ENCODE assay signal across 33 cellular contexts in genomic region chr19:33108161-33108560, GRCh38. TPM values are rescaled to one million over a fixed set of nuclear protein-coding genes. Genes with fewer than 3 reads are reported as not detected.
"Had no signal": no experiment of that assay in that cellular context is flagged by ENCODE, and none has a peak within 500 bp of the region (broad histone marks: within the 10 kb centered on the region; RNA-seq: fewer than 3 reads in every experiment).

No MANE protein-coding gene starts in this region.

- H3K27ac Mint-ChIP-seq: activated CD4-positive, alpha-beta memory T cell treated with anti-CD3 and anti-CD28 coated beads, Interleukin-2, amount 10 ng/mL, durations not matched to agents 7 days and 5 days; activated CD4-positive, alpha-beta T cell treated with anti-CD3 and anti-CD28 coated beads for 36 hours; activated CD4-positive, alpha-beta T cell treated with anti-CD3 and anti-CD28 coated beads, Interleukin-2, amount 10 ng/mL, durations not matched to agents 24 days and 14 days; activated naive CD4-positive, alpha-beta T cell treated with anti-CD3 and anti-CD28 coated beads for 36 hours; activated naive CD4-positive, alpha-beta T cell treated with anti-CD3 and anti-CD28 coated beads, Interleukin-2, amount 50 U/mL, for 24 hours; activated naive CD8-positive, alpha-beta T cell treated with anti-CD3 and anti-CD28 coated beads for 36 hours; activated naive CD8-positive, alpha-beta T cell treated with anti-CD3 and anti-CD28 coated beads, Interleukin-2, amount 50 U/mL, for 24 hours; activated T-helper 2 cell treated with anti-CD3 and anti-CD28 coated beads, Interferon-gamma antibody, Interleukin-2, Interleukin-4, amounts not matched to agents 10 μg/mL and 5 μg/mL and 100 μg/mL, durations not matched to agents 14 hours and 24 hours and 36 hours; dendritic cell treated with granulocyte-macrophage colony-stimulating factor and Interleukin-4, amounts not matched to agents 40 ng/mL and 50 ng/mL, for 4 days; endodermal cell had no signal

- H3K4me1 ChIP-seq: adrenal gland, body of pancreas, esophagus muscularis mucosa, foreskin keratinocyte, gastrocnemius medialis, heart right ventricle had no signal

- H3K27me3 Mint-ChIP-seq: activated CD4-positive, alpha-beta memory T cell treated with anti-CD3 and anti-CD28 coated beads, Interleukin-2, amount 10 ng/mL, durations not matched to agents 7 days and 5 days; activated CD4-positive, alpha-beta T cell treated with anti-CD3 and anti-CD28 coated beads for 36 hours; activated CD4-positive, alpha-beta T cell treated with anti-CD3 and anti-CD28 coated beads, Interleukin-2, amount 10 ng/mL, durations not matched to agents 24 days and 14 days; activated naive CD4-positive, alpha-beta T cell treated with anti-CD3 and anti-CD28 coated beads, Interleukin-2, amount 50 U/mL, for 24 hours; activated naive CD8-positive, alpha-beta T cell treated with anti-CD3 and anti-CD28 coated beads for 36 hours; activated naive CD8-positive, alpha-beta T cell treated with anti-CD3 and anti-CD28 coated beads, Interleukin-2, amount 50 U/mL, for 24 hours; central memory CD8-positive, alpha-beta T cell; dendritic cell treated with granulocyte-macrophage colony-stimulating factor and Interleukin-4, amounts not matched to agents 40 ng/mL and 50 ng/mL, for 4 days had no signal

- H3K4me1 Mint-ChIP-seq: activated CD4-positive, alpha-beta memory T cell treated with anti-CD3 and anti-CD28 coated beads, Interleukin-2, amount 10 ng/mL, durations not matched to agents 7 days and 5 days; activated CD4-positive, alpha-beta T cell treated with anti-CD3 and anti-CD28 coated beads for 36 hours; activated CD4-positive, alpha-beta T cell treated with anti-CD3 and anti-CD28 coated beads, Interleukin-2, amount 10 ng/mL, durations not matched to agents 24 days and 14 days; activated naive CD4-positive, alpha-beta T cell treated with anti-CD3 and anti-CD28 coated beads, Interleukin-2, amount 50 U/mL, for 24 hours; activated naive CD8-positive, alpha-beta T cell treated with anti-CD3 and anti-CD28 coated beads for 36 hours; activated naive CD8-positive, alpha-beta T cell treated with anti-CD3 and anti-CD28 coated beads, Interleukin-2, amount 50 U/mL, for 24 hours; endodermal cell had no signal

- ATAC-seq: activated CD4-positive, alpha-beta T cell treated with anti-CD3 and anti-CD28 coated beads for 36 hours; activated naive CD8-positive, alpha-beta T cell treated with anti-CD3 and anti-CD28 coated beads, Interleukin-2, amount 50 U/mL, for 24 hours; activated T-cell treated with anti-CD3 and anti-CD28 coated beads, Interleukin-2, amount 50 U/mL, for 4 hours; body of pancreas; foreskin keratinocyte; gastrocnemius medialis; heart right ventricle had no signal

- H3K9me3 ChIP-seq: adrenal gland, body of pancreas, esophagus muscularis mucosa, gastrocnemius medialis, heart right ventricle had no signal

- H3K27ac ChIP-seq: adrenal gland, body of pancreas, coronary artery, dorsolateral prefrontal cortex, esophagus muscularis mucosa, foreskin keratinocyte, gastrocnemius medialis, heart right ventricle had no signal

- H3K4me3 ChIP-seq: adrenal gland, body of pancreas, coronary artery, dorsolateral prefrontal cortex, esophagus muscularis mucosa, gastrocnemius medialis, heart right ventricle had no signal

- H3K4me3 Mint-ChIP-seq: activated CD4-positive, alpha-beta memory T cell treated with anti-CD3 and anti-CD28 coated beads, Interleukin-2, amount 10 ng/mL, durations not matched to agents 7 days and 5 days; activated CD4-positive, alpha-beta T cell treated with anti-CD3 and anti-CD28 coated beads for 36 hours; activated CD4-positive, alpha-beta T cell treated with anti-CD3 and anti-CD28 coated beads, Interleukin-2, amount 10 ng/mL, durations not matched to agents 24 days and 14 days; activated naive CD4-positive, alpha-beta T cell treated with anti-CD3 and anti-CD28 coated beads for 36 hours; activated naive CD4-positive, alpha-beta T cell treated with anti-CD3 and anti-CD28 coated beads, Interleukin-2, amount 50 U/mL, for 24 hours; activated naive CD8-positive, alpha-beta T cell treated with anti-CD3 and anti-CD28 coated beads for 36 hours; activated naive CD8-positive, alpha-beta T cell treated with anti-CD3 and anti-CD28 coated beads, Interleukin-2, amount 50 U/mL, for 24 hours; activated T-cell treated with anti-CD3 and anti-CD28 coated beads, Interleukin-2, amount 50 U/mL, for 4 hours; central memory CD8-positive, alpha-beta T cell; dendritic cell treated with granulocyte-macrophage colony-stimulating factor and Interleukin-4, amounts not matched to agents 40 ng/mL and 50 ng/mL, for 4 days; endodermal cell had no signal

- H3K27me3 ChIP-seq: adrenal gland, body of pancreas, dorsolateral prefrontal cortex, esophagus muscularis mucosa, foreskin keratinocyte, gastrocnemius medialis, heart right ventricle had no signal

- DNase-seq: activated CD4-positive, alpha-beta memory T cell treated with anti-CD3 and anti-CD28 coated beads, Interleukin-2, amount 10 ng/mL, durations not matched to agents 7 days and 5 days; activated CD4-positive, alpha-beta T cell treated with anti-CD3 and anti-CD28 coated beads for 36 hours; activated CD4-positive, alpha-beta T cell treated with anti-CD3 and anti-CD28 coated beads, Interleukin-2, amount 10 ng/mL, durations not matched to agents 24 days and 14 days; activated CD4-positive, CD25-positive, alpha-beta regulatory T cell; activated CD4-positive, CD25-positive, alpha-beta regulatory T cell treated with anti-CD3 and anti-CD28 coated beads, Interleukin-2, amount 50 U/mL, for 72 hours; activated CD8-positive, alpha-beta memory T cell treated with anti-CD3 and anti-CD28 coated beads, Interleukin-2, amount 50 U/mL, for 48 hours; activated effector memory CD4-positive, alpha-beta T cell treated with anti-CD3 and anti-CD28 coated beads, Interleukin-2, amount 50 U/mL, for 16 hours; activated naive CD4-positive, alpha-beta T cell treated with anti-CD3 and anti-CD28 coated beads for 36 hours; activated naive CD8-positive, alpha-beta T cell treated with anti-CD3 and anti-CD28 coated beads for 36 hours; activated naive CD8-positive, alpha-beta T cell treated with anti-CD3 and anti-CD28 coated beads, Interleukin-2, amount 50 U/mL, for 24 hours; activated T-cell treated with anti-CD3 and anti-CD28 coated beads for 4 hours; activated T-cell treated with anti-CD3 and anti-CD28 coated beads, Interleukin-2, amount 50 U/mL, for 4 hours; adrenal gland; amygdala; aorta; body of pancreas; effector memory CD4-positive, alpha-beta T cell; endodermal cell; erythroblast; foreskin keratinocyte; gastrocnemius medialis; glutamatergic neuron; heart right ventricle; T-helper 2 cell had no signal

- H3K9me3 Mint-ChIP-seq: activated CD4-positive, alpha-beta memory T cell treated with anti-CD3 and anti-CD28 coated beads, Interleukin-2, amount 10 ng/mL, durations not matched to agents 7 days and 5 days; activated CD4-positive, alpha-beta T cell treated with anti-CD3 and anti-CD28 coated beads, Interleukin-2, amount 10 ng/mL, durations not matched to agents 24 days and 14 days; activated naive CD4-positive, alpha-beta T cell treated with anti-CD3 and anti-CD28 coated beads for 36 hours; activated naive CD4-positive, alpha-beta T cell treated with anti-CD3 and anti-CD28 coated beads, Interleukin-2, amount 50 U/mL, for 24 hours; activated naive CD8-positive, alpha-beta T cell treated with anti-CD3 and anti-CD28 coated beads for 36 hours; activated naive CD8-positive, alpha-beta T cell treated with anti-CD3 and anti-CD28 coated beads, Interleukin-2, amount 50 U/mL, for 24 hours; activated T-cell treated with anti-CD3 and anti-CD28 coated beads, Interleukin-2, amount 50 U/mL, for 4 hours; activated T-helper 2 cell treated with anti-CD3 and anti-CD28 coated beads, Interferon-gamma antibody, Interleukin-2, Interleukin-4, amounts not matched to agents 10 μg/mL and 5 μg/mL and 100 μg/mL, durations not matched to agents 14 hours and 24 hours and 36 hours; central memory CD8-positive, alpha-beta T cell; dendritic cell treated with granulocyte-macrophage colony-stimulating factor and Interleukin-4, amounts not matched to agents 40 ng/mL and 50 ng/mL, for 4 days; endodermal cell had no signal

RNA-seq across cellular contexts. Expression of gene WDR88, which starts 23.8 kb away (rescaled TPM):
- total RNA-seq: activated CD4-positive, alpha-beta memory T cell treated with anti-CD3 and anti-CD28 coated beads, Interleukin-2, amount 10 ng/mL, durations not matched to agents 7 days and 5 days; activated CD4-positive, alpha-beta T cell treated with anti-CD3 and anti-CD28 coated beads, Interleukin-2, amount 10 ng/mL, durations not matched to agents 24 days and 14 days; activated naive CD4-positive, alpha-beta T cell treated with anti-CD3 and anti-CD28 coated beads for 36 hours; activated T-cell treated with anti-CD3 and anti-CD28 coated beads, Interleukin-2, amount 50 U/mL, for 4 hours; activated T-helper 2 cell treated with anti-CD3 and anti-CD28 coated beads, Interferon-gamma antibody, Interleukin-2, Interleukin-4, amounts not matched to agents 10 μg/mL and 5 μg/mL and 100 μg/mL, durations not matched to agents 14 hours and 24 hours and 36 hours; adrenal gland; aorta; body of pancreas; cerebellum; endodermal cell; esophagus muscularis mucosa; foreskin keratinocyte; gastrocnemius medialis; T-helper 1 cell treated with Interleukin-12 subunit alpha and Interleukin-12 subunit beta and Interleukin-4 antibody, amounts not matched to agents 30 ng/mL and 1 ng/mL, for 36 hours had no signal
- polyA plus RNA-seq: aorta, foreskin keratinocyte, heart right ventricle had no signal
